In the genomic region with DNA sequence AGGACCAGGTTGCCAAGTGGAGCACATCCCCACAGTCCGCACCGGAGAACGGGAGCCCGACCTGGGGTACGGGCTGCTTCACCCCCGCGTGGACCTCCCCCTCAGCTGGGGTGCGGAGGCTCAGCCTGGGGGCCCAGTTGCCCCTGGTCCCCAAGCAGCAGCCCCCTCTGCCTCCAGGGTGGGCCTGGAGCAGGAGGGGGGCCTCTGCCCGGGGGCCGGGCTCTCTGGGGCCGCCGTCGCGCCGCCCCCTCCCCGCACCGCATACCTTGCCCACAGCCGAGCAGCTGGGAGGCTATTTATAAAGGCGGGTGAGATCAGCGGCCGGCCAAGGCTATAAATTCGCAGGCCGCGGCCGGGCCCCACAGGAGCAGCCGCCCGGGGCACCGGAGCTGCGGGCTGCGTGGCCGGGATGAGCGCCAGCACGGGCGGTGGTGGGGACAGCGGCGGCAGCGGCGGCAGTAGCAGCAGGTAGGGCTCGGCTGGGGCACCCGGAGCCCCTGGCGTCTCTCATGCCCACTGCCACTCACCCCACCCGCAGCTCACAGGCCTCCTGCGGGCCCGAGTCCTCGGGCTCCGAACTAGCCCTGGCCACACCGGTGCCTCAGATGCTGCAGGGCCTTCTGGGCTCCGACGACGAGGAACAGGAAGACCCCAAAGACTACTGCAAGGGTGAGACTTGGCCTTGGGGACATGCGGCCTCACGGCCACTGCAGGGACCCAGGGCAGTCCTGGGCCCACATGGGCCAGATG, we compare ENCODE assay signal across 11 cellular contexts. TPM values are rescaled to one million over a fixed set of nuclear protein-coding genes. Genes with fewer than 3 reads are reported as not detected.
DNase-seq lines count a peak whose midpoint lies in the region.
"Had no signal": no experiment of that assay in that cellular context is flagged by ENCODE, and none has a peak within 500 bp of the region (broad histone marks: within the 10 kb centered on the region; RNA-seq: fewer than 3 reads in every experiment).

A gene with protein sequence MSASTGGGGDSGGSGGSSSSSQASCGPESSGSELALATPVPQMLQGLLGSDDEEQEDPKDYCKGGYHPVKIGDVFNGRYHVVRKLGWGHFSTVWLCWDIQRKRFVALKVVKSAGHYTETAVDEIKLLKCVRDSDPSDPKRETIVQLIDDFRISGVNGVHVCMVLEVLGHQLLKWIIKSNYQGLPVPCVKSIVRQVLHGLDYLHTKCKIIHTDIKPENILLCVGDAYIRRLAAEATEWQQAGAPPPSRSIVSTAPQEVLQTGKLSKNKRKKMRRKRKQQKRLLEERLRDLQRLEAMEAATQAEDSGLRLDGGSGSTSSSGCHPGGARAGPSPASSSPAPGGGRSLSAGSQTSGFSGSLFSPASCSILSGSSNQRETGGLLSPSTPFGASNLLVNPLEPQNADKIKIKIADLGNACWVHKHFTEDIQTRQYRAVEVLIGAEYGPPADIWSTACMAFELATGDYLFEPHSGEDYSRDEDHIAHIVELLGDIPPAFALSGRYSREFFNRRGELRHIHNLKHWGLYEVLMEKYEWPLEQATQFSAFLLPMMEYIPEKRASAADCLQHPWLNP (plus strand): TSS at position 364 of the 750 bp plus-strand sequence. CDS start 46 bp downstream, at position 410.

- H3K4me3 ChIP-seq in skeletal muscle cell (ENCODE audit: low read depth, low read length): peak within 1 kb of the TSS; percentile 7
- H3K4me3 ChIP-seq: lower lobe of right lung, PC-9 had no signal

- intact Hi-C loops in cardiac septum (cut with DNase I): no loop called here

- DNase-seq in GM03348 (ENCODE audit: low spot score) (peak; percentile 61), RPMI7951 (ENCODE audit: low read depth) (peak; percentile 54), cardiac septum (ENCODE audit: low spot score) (no peak), skeletal muscle cell (ENCODE audit: low read depth) (no peak), NCI-H1694 treated with DMSO at 0.1 percent for 48 hours (lab: John Stamatoyannopoulos, UW) (no peak), NCI-H526 treated with DMSO at 0.1 percent for 48 hours (lab: John Stamatoyannopoulos, UW) (no peak), NCI-H510A (lab: John Stamatoyannopoulos, UW) (no peak)
- DNase-seq: activated CD4-positive, alpha-beta T cell treated with anti-CD3 and anti-CD28 coated beads for 1 hour; activated naive CD8-positive, alpha-beta T cell treated with anti-CD3 and anti-CD28 coated beads, Interleukin-2, amount 10 ng/mL, durations not matched to agents 7 days and 5 days; lower lobe of right lung; PC-9 had no signal

RNA-seq across cellular contexts. Expression of the gene that starts here (rescaled TPM):
- 0.12 and 1.1 TPM in 2 replicates for total RNA-seq in RPMI7951 (2014; rRNA removed; shearing (Covaris generic))
- total RNA-seq in cardiac septum: 54.7 TPM
- total RNA-seq: activated naive CD8-positive, alpha-beta T cell treated with anti-CD3 and anti-CD28 coated beads, Interleukin-2, amount 10 ng/mL, durations not matched to agents 7 days and 5 days; lower lobe of right lung had no signal

Comparison
In these comparisons a context has a peak if more than half of its experiments do, and no peak if none do; other contexts are left out.
1. RNA of the gene that starts here (total RNA-seq): 54.7 TPM in cardiac septum (single experiment); 0.12 to 1.1 TPM in RPMI7951; every median in the first group is over 10 times any median in the second.
2. DNase-seq: peak in GM03348 (single experiment) and RPMI7951 (single experiment); none in cardiac septum (single experiment), skeletal muscle cell (single experiment), NCI-H1694 treated with DMSO at 0.1 percent for 48 hours (single experiment), NCI-H526 treated with DMSO at 0.1 percent for 48 hours (single experiment) and NCI-H510A (single experiment).